16 cellular contexts compared by ENCODE assay signal in the genomic region with DNA sequence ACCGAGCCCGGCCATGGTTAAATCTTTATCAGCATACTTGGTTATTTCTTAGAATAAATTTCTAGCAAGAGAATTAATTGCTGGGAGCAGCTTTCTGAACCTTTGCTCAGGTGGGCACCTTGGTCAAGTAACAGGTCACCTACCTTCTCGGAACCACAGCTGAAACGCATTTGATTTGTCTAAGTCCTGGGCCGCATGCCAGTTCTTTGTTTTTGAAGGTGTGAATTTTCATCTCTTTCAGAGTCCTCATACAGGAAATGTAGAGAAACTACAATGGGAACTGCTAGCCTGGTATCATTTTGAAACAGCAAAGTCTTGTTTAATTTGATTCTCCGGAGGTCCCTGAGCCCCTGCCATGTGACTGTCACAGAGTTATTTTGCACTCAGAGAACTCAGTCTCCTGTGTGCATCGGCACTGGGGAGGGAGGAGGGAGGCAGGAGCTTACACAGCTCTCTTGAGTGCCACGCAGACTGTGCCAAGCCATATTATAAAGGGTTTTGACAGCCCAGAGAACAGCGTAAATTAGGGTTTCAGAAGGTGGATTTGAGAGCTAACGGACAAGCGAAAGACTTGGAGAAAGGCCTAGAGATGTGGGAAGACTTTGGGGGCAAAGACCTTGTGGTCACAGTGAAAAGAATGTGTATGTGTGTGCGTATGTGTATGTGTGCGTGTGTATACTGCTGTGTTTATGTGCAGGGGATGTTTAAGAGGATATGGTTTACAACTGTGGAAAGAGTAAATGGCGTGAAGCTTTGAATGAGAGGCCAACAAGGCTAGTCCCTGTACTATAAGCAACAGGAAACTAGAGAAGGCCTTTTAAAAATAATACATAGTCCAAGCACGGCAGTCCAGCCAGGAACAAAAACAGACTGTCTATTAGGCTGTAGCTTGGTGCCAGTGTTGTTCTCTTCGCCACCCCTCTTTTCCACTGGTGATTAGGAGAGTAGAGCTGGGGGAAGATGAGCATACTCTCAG.
DNase-seq lines count a peak whose midpoint lies in the region; FAIRE-seq and TF ChIP-seq lines count a peak whose summit lies in the region.
"Had no signal": no experiment of that assay in that cellular context is flagged by ENCODE, and none has a peak within 500 bp of the region (broad histone marks: within the 10 kb centered on the region; RNA-seq: fewer than 3 reads in every experiment).

No MANE protein-coding gene starts in this region.

- H3K9me3 ChIP-seq in hepatocyte (ENCODE audit: low read depth): no peaks in the 10 kb centered on the region
- no peaks in the 10 kb centered on the region for H3K9me3 ChIP-seq in stomach smooth muscle (ENCODE audit: control insufficient read depth in 2 of 2, low read length in 2 of 2)
- H3K9me3 ChIP-seq: SK-N-SH had no signal

- H3K36me3 ChIP-seq in bronchial epithelial cell (ENCODE audit: control insufficient read depth, insufficient read depth, low read length) (no peaks in the 10 kb centered on the region), hepatocyte (replicated peaks; ENCODE audit: insufficient read depth, low read depth) (no peaks in the 10 kb centered on the region), stomach smooth muscle (ENCODE audit: control insufficient read depth in 2 of 2, insufficient read depth in 2 of 2, low read length in 2 of 2) (no peaks in the 10 kb centered on the region)
- H3K36me3 ChIP-seq: neural progenitor cell, WERI-Rb-1 had no signal

- no peaks in the 10 kb centered on the region for H4K20me1 ChIP-seq in hepatocyte (ENCODE audit: insufficient read depth, poor library complexity, severe bottlenecking)

- WGBS in hepatocyte (ENCODE audit: low lambda C conversion rate, missing lambda C conversion rate): 63% methylated on average over 16 of the region's 16 CpGs

- H3K9me2 ChIP-seq in hepatocyte (replicated peaks; ENCODE audit: insufficient read depth): no peaks in the 10 kb centered on the region
- H3K9me2 ChIP-seq: SK-N-SH had no signal

- peak; percentile 38 for DNase-seq in NCI-H2107 treated with DMSO at 0.1 percent for 48 hours (lab: John Stamatoyannopoulos, UW; ENCODE audit: unreplicated experiment)
- no peak for DNase-seq in NCI-H2107 (lab: John Stamatoyannopoulos, UW)
- no peak for DNase-seq in bronchial epithelial cell (ENCODE audit: low read depth)
- peak; percentile 19 for DNase-seq in hepatocyte (ENCODE audit: low spot score)
- DNase-seq in DMS53 treated with DMSO at 0.1 percent for 48 hours (lab: John Stamatoyannopoulos, UW; ENCODE audit: unreplicated experiment): no peak
- no peak for DNase-seq in NCI-H69 (lab: John Stamatoyannopoulos, UW)
- DNase-seq in NCI-H226: no peak
- DNase-seq: activated gamma-delta T cell; CD4-positive, CD25-positive, alpha-beta regulatory T cell; SK-N-SH; WERI-Rb-1 had no signal

- TF ChIP-seq CTCF in bronchial epithelial cell (IDR thresholded peaks at IDR 0.05; ENCODE audit: insufficient read depth, low read length, severe bottlenecking) (no peak), hepatocyte (IDR thresholded peaks at IDR 0.05; ENCODE audit: poor library complexity) (no peak)

- H3K4me2 ChIP-seq in hepatocyte: no peak overlapping the region
- H3K4me2 ChIP-seq: neural progenitor cell, SK-N-SH had no signal

- FAIRE-seq in bronchial epithelial cell (lab: Jason Lieb, UNC): peak; percentile 18
- FAIRE-seq: A204.1, endometrium, GM19239 had no signal

- no peaks in the 10 kb centered on the region for H3K27me3 ChIP-seq in bronchial epithelial cell (ENCODE audit: control insufficient read depth, insufficient read depth, low read length)
- no peaks in the 10 kb centered on the region for H3K27me3 ChIP-seq in hepatocyte
- H3K27me3 ChIP-seq in stomach smooth muscle (ENCODE audit: control insufficient read depth in 1 of 2, insufficient read depth in 2 of 2, low read length in 2 of 2): no peaks in the 10 kb centered on the region
- H3K27me3 ChIP-seq: neural progenitor cell had no signal

- no peaks in the 10 kb centered on the region for H3K79me2 ChIP-seq in hepatocyte

- H3K9ac ChIP-seq in stomach smooth muscle (ENCODE audit: low read length in 2 of 2): peak overlapping the region in 1 of 2 donors; percentile 36
- H3K9ac ChIP-seq: neural progenitor cell, SK-N-SH had no signal

- H3K4me3 ChIP-seq in bronchial epithelial cell (ENCODE audit: low read depth, low read length) (no peak overlapping the region), hepatocyte (no peak overlapping the region), stomach smooth muscle (ENCODE audit: low read length in 2 of 2) (peak overlapping the region in 1 of 2 donors; percentile 22)
- H3K4me3 ChIP-seq: neural progenitor cell had no signal

- H3K4me1 ChIP-seq in hepatocyte (ENCODE audit: insufficient read depth) (no peaks in the 10 kb centered on the region), stomach smooth muscle (ENCODE audit: control insufficient read depth, insufficient read depth, low read length) (peaks cover 4% of the 10 kb centered on the region)

- H2AFZ ChIP-seq in hepatocyte: no peak overlapping the region
- H2AFZ ChIP-seq: neural progenitor cell had no signal

- H3K27ac ChIP-seq in hepatocyte (peak overlapping the region; percentile 80), stomach smooth muscle (ENCODE audit: low read length) (peak overlapping the region; percentile 62)
- H3K27ac ChIP-seq: neural progenitor cell, WERI-Rb-1 had no signal

Comparison
In these comparisons a context has a peak if more than half of its experiments do, and no peak if none do; other contexts are left out.
1. DNase-seq: peak in NCI-H2107 treated with DMSO at 0.1 percent for 48 hours (single experiment) and hepatocyte (single experiment); none in NCI-H2107 (single experiment), bronchial epithelial cell (single experiment), DMS53 treated with DMSO at 0.1 percent for 48 hours (single experiment), NCI-H69 (single experiment) and NCI-H226 (single experiment).